In genomic region chr10:22552888-22553378, GRCh38 we compare ENCODE assay signal across 12 cellular contexts.
DNase-seq lines count a peak whose midpoint lies in the region; ATAC-seq, FAIRE-seq and TF ChIP-seq lines count a peak whose summit lies in the region.
"Had no signal": no experiment of that assay in that cellular context is flagged by ENCODE, and none has a peak within 500 bp of the region (broad histone marks: within the 10 kb centered on the region; RNA-seq: fewer than 3 reads in every experiment).

No MANE protein-coding gene starts in this region.

- FAIRE-seq in frontal cortex (lab: Jason Lieb, UNC) = no peak

- H3K4me2 ChIP-seq in GM23248 (ENCODE audit: unreplicated experiment) = no peak overlapping the region

- H3K4me1 ChIP-seq in GM23248 (ENCODE audit: insufficient read depth) (peaks cover 11% of the 10 kb centered on the region; the same call in 1 of the 2 replicates), SJCRH30 (peaks cover 11% of the 10 kb centered on the region), right lobe of liver (peaks cover 0 to 11% (median 0%) of the 10 kb centered on the region in 4 donors)

- peaks cover 4% of the 10 kb centered on the region; the same call in 1 of the 2 replicates for H3K36me3 ChIP-seq in GM23248 (ENCODE audit: low read depth)
- H3K36me3 ChIP-seq in SJCRH30 = no peaks in the 10 kb centered on the region
- H3K36me3 ChIP-seq in right lobe of liver = peaks cover 0 to 15% (median 0%) of the 10 kb centered on the region in 4 donors

- H3K4me3 ChIP-seq in GM23248 (no peak overlapping the region), SJCRH30 (no peak overlapping the region), right lobe of liver (no peak overlapping the region)
- H3K4me3 ChIP-seq: spleen had no signal

- no peak for TF ChIP-seq POLR2A in right lobe of liver (IDR thresholded peaks at IDR 0.05)

- H3K9ac ChIP-seq in GM23248 = no peak overlapping the region

- ATAC-seq in left colon = peak; percentile 26
- no peak for ATAC-seq in GM21576 (IDR thresholded peaks at IDR 0.05; ENCODE audit: unreplicated experiment)
- ATAC-seq in right lobe of liver = no peak

- no peaks in the 10 kb centered on the region for H4K20me1 ChIP-seq in GM23248 (ENCODE audit: insufficient read depth)

- 67% methylated on average over 5 of the region's 5 CpGs for WGBS in GM23248 (ENCODE audit: low coverage in 1 of 2, low lambda C conversion rate in 2 of 2, missing lambda C conversion rate in 2 of 2), 2 experiments
- 76% methylated on average over 5 of the region's 5 CpGs for WGBS in right lobe of liver (ENCODE audit: insufficient coverage, low coverage, low lambda C conversion rate, missing lambda C conversion rate)

- no peaks in the 10 kb centered on the region for H3K79me2 ChIP-seq in GM23248 (ENCODE audit: insufficient read depth)

- in situ Hi-C loops in GM23248 (cut with MboI) = loop anchor here (25.0 kb wide), 1 partner anchor 541 kb away; the partner anchor contains the start of gene DNAJC1

- intact Hi-C loops in left colon (cut with DNase I, micrococcal nuclease) (loop anchor here in 1 of 2 donors (10.0 kb wide), 1 partner anchor 512 kb away; no protein-coding TSS in a partner anchor), right lobe of liver (cut with DNase I) (no loop called here)

- H3K27me3 ChIP-seq in GM23248 (replicated peaks; ENCODE audit: insufficient read depth) (no peaks in the 10 kb centered on the region), SJCRH30 (no peaks in the 10 kb centered on the region), right lobe of liver (no peaks in the 10 kb centered on the region)
- H3K27me3 ChIP-seq: spleen had no signal

- H3K9me2 ChIP-seq in GM23248 (ENCODE audit: insufficient read depth) = no peaks in the 10 kb centered on the region

- H3K9me3 ChIP-seq in GM23248 (ENCODE audit: low read depth) (no peaks in the 10 kb centered on the region), SJCRH30 (replicated peaks) (no peaks in the 10 kb centered on the region), right lobe of liver (no peaks in the 10 kb centered on the region)
- H3K9me3 ChIP-seq: spleen had no signal

- no peaks in the 10 kb centered on the region for H3F3A ChIP-seq in GM23248 (ENCODE audit: insufficient read depth)

- peak; percentile 70 for DNase-seq in A172 (ENCODE audit: low spot score)
- peak; percentile 7 for DNase-seq in GM23248
- peak; percentile 80 to 94 for DNase-seq in SJCRH30
- DNase-seq in left colon = no peak
- DNase-seq in frontal cortex (ENCODE audit: low spot score in 2 of 2) = no peak
- DNase-seq in NOMO-1 treated with DMSO at 0.1 percent for 48 hours (lab: John Stamatoyannopoulos, UW; ENCODE audit: unreplicated experiment) = no peak
- no peak for DNase-seq in right lobe of liver
- DNase-seq: activated CD8-positive, alpha-beta memory T cell treated with anti-CD3 and anti-CD28 coated beads for 24 hours; amygdala; GOT3; spleen had no signal

- H3K27ac ChIP-seq in GM23248 (no peak overlapping the region), SJCRH30 (no peak overlapping the region), right lobe of liver (no peak overlapping the region)
- H3K27ac ChIP-seq: spleen had no signal

- TF ChIP-seq CTCF in right lobe of liver (IDR thresholded peaks at IDR 0.05) = no peak

- no peak overlapping the region for H2AFZ ChIP-seq in GM23248

Comparison
In these comparisons a context has a peak if more than half of its experiments do, and no peak if none do; other contexts are left out.
1. DNase-seq: peak in A172 (single experiment), GM23248 (single experiment) and SJCRH30 (2 of 2); none in left colon (0 of 2), frontal cortex (0 of 2), NOMO-1 treated with DMSO at 0.1 percent for 48 hours (single experiment) and right lobe of liver (0 of 3).